Comparison of ENCODE assay signal across 1 cellular context in genomic region chr13:109745060-109745459, GRCh38.
TF ChIP-seq lines count a peak whose summit lies in the region.

No MANE protein-coding gene starts in this region.

TF ChIP-seq in H1, 55 proteins besides CTCF, POLR2A, EP300 and RAD21:
- TF ChIP-seq ATF3 (IDR thresholded peaks at IDR 0.05; ENCODE audit: insufficient read depth, low read depth, low read length) = no peak
- TF ChIP-seq SAP30 (IDR thresholded peaks at IDR 0.05; ENCODE audit: insufficient read depth, insufficient replicate concordance, low read length) = no peak
- no peak for TF ChIP-seq POLR2AphosphoS5 (IDR thresholded peaks at IDR 0.05; ENCODE audit: low read depth, low read length)
- TF ChIP-seq ASH2L (IDR thresholded peaks at IDR 0.05; ENCODE audit: low read length) = no peak
- TF ChIP-seq CHD1 (IDR thresholded peaks at IDR 0.05; ENCODE audit: low read depth, low read length) = no peak
